ENCODE assay signal across 28 cellular contexts in genomic region chr3:21105784-21106183, GRCh38.
DNase-seq lines count a peak whose midpoint lies in the region; ATAC-seq, FAIRE-seq and TF ChIP-seq lines count a peak whose summit lies in the region.
"Had no signal": no experiment of that assay in that cellular context is flagged by ENCODE, and none has a peak within 500 bp of the region (broad histone marks: within the 10 kb centered on the region; RNA-seq: fewer than 3 reads in every experiment).

No MANE protein-coding gene starts in this region.

- intact Hi-C loops in OCI-LY7 (cut with micrococcal nuclease; ENCODE audit: unreplicated experiment) = no loop called here

- H3F3A ChIP-seq in neural progenitor cell (ENCODE audit: low read depth) = no peaks in the 10 kb centered on the region

- H3K79me1 ChIP-seq in H1 (ENCODE audit: low read depth, low read length) = no peaks in the 10 kb centered on the region

- H4K5ac ChIP-seq in H1 (ENCODE audit: insufficient read length, low read depth, low read length) = no peak overlapping the region

- H3K4ac ChIP-seq in H1 (replicated peaks; ENCODE audit: insufficient read length, low read depth, low read length) = peak overlapping the region; percentile 85

- H3K27me3 Mint-ChIP-seq in neural progenitor cell (ENCODE audit: insufficient read depth, low read depth) = no peaks in the 10 kb centered on the region
- no peaks in the 10 kb centered on the region for H3K27me3 Mint-ChIP-seq in stimulated activated memory B cell treated with anti-CD40 and anti-IgM and Interleukin-4, amounts not matched to agents 10 μg/mL and 1 μg/mL and 100 μg/mL, for 72 hours
- H3K27me3 Mint-ChIP-seq: CD4-positive, alpha-beta memory T cell; CD4-positive, CD25-positive, alpha-beta regulatory T cell; CD8-positive, alpha-beta memory T cell had no signal

- BruUV-seq in OCI-LY7 (replicated peaks; lab: Mats Ljungman, UMichigan) = no TSS peak

- no peak overlapping the region for H3K14ac ChIP-seq in H1 (ENCODE audit: insufficient read length)

- no peak overlapping the region for H4K91ac ChIP-seq in H1 (replicated peaks; ENCODE audit: insufficient read length, low read length)

- no peaks in the 10 kb centered on the region for H3K23me2 ChIP-seq in H1 (ENCODE audit: low read depth, low read length)

- peak overlapping the region; percentile 67 for H3K27ac Mint-ChIP-seq in neural progenitor cell
- no peak overlapping the region for H3K27ac Mint-ChIP-seq in stimulated activated memory B cell treated with anti-CD40 and anti-IgM and Interleukin-4, amounts not matched to agents 10 μg/mL and 1 μg/mL and 100 μg/mL, for 72 hours
- H3K27ac Mint-ChIP-seq: CD14-positive monocyte; CD4-positive, CD25-positive, alpha-beta regulatory T cell; CD8-positive, alpha-beta memory T cell had no signal

- H3K18ac ChIP-seq in H1 (ENCODE audit: extremely low read depth, low read length) = no peak overlapping the region

- no peak overlapping the region for H2AK5ac ChIP-seq in H1 (ENCODE audit: low read depth, low read length)

- TF ChIP-seq CTCF in H1 (IDR thresholded peaks at IDR 0.05; ENCODE audit: control extremely low read depth in 1 of 3, insufficient read depth in 1 of 3, low read depth in 1 of 3, low read length in 3 of 3) = no peak
- TF ChIP-seq CTCF in neural progenitor cell (IDR thresholded peaks at IDR 0.05) = no peak
- TF ChIP-seq CTCF in OCI-LY7 (conservative IDR thresholded peaks at IDR 0.05; ENCODE audit: low read length) = no peak

- DNase-seq in H1 (ENCODE audit: low read depth in 1 of 2, low spot score in 2 of 2) (no peak), neural progenitor cell (ENCODE audit: low spot score) (no peak), OCI-LY7 (ENCODE audit: low spot score) (no peak), foreskin melanocyte (no peak), iPS-NIHi11 (ENCODE audit: low spot score) (no peak)
- DNase-seq in activated CD4-positive, alpha-beta T cell treated with anti-CD3 and anti-CD28 coated beads for 1 hour = no peak
- DNase-seq: 8988T; ACHN; BE2C; C1 segment of cervical spinal cord; CD4-positive, alpha-beta memory T cell; CD4-positive, CD25-positive, alpha-beta regulatory T cell; CD8-positive, alpha-beta memory T cell; COR-L47; DMS 273 treated with DMSO at 0.1 percent for 48 hours; DMS153; DMS53; DMS79; DND-41; EL; GDM1 had no signal

- no peak overlapping the region for H2BK20ac ChIP-seq in H1 (ENCODE audit: low read length)

- TF ChIP-seq POLR2A in H1 (IDR thresholded peaks at IDR 0.05; ENCODE audit: control extremely low read depth in 1 of 2, low read depth in 2 of 2, low read length in 2 of 2) = no peak

- peaks cover 2% of the 10 kb centered on the region for H3K9me3 Mint-ChIP-seq in neural progenitor cell
- peaks cover 6% of the 10 kb centered on the region for H3K9me3 Mint-ChIP-seq in stimulated activated memory B cell treated with anti-CD40 and anti-IgM and Interleukin-4, amounts not matched to agents 10 μg/mL and 1 μg/mL and 100 μg/mL, for 72 hours

- POLR2A ChIA-PET in H1 (lab: Charles Lee; ENCODE audit: partially characterized antibody) = no interaction called here
- POLR2A ChIA-PET in OCI-LY7 (lab: Charles Lee) = no interaction called here

- H3K27me3 ChIP-seq in H1 (replicated peaks in 1 of 4; ENCODE audit: control insufficient read depth in 3 of 4, extremely low read depth in 1 of 4, insufficient read depth in 3 of 4, low read length in 3 of 4) = no peaks in the 10 kb centered on the region
- no peaks in the 10 kb centered on the region for H3K27me3 ChIP-seq in neural progenitor cell
- H3K27me3 ChIP-seq: BE2C, BLaER1 had no signal

- no peak overlapping the region; a peak in 1 of 7 replicates for H3K9ac ChIP-seq in H1 (replicated peaks in 1 of 4; ENCODE audit: extremely low read depth in 1 of 4, low read depth in 3 of 4, low read length in 3 of 4)
- no peak overlapping the region for H3K9ac ChIP-seq in neural progenitor cell
- H3K9ac ChIP-seq: BLaER1 had no signal

- ATAC-seq in stimulated activated memory B cell treated with anti-CD40 and anti-IgM and Interleukin-4, amounts not matched to agents 10 μg/mL and 1 μg/mL and 100 μg/mL, for 72 hours = peak; percentile 31
- ATAC-seq: GM12878 had no signal

- no peaks in the 10 kb centered on the region for H3K9me2 ChIP-seq in OCI-LY7 (ENCODE audit: insufficient read depth, low read length)

- H2AFZ ChIP-seq in H1 (ENCODE audit: low read length) (no peak overlapping the region; the same call in 1 of the 2 replicates), neural progenitor cell (replicated peaks) (no peak overlapping the region), OCI-LY7 (ENCODE audit: low read length) (no peak overlapping the region)

- no peaks in the 10 kb centered on the region for H3K4me1 Mint-ChIP-seq in neural progenitor cell
- H3K4me1 Mint-ChIP-seq in stimulated activated memory B cell treated with anti-CD40 and anti-IgM and Interleukin-4, amounts not matched to agents 10 μg/mL and 1 μg/mL and 100 μg/mL, for 72 hours = no peaks in the 10 kb centered on the region
- H3K4me1 Mint-ChIP-seq: CD14-positive monocyte; CD4-positive, alpha-beta memory T cell; CD4-positive, CD25-positive, alpha-beta regulatory T cell; CD8-positive, alpha-beta memory T cell had no signal

- H3K36me3 ChIP-seq in H1 (ENCODE audit: control insufficient read depth in 2 of 4, insufficient read depth in 4 of 4, low read length in 3 of 4) (no peaks in the 10 kb centered on the region), neural progenitor cell (no peaks in the 10 kb centered on the region), OCI-LY7 (ENCODE audit: insufficient read depth, low read length) (no peaks in the 10 kb centered on the region)
- H3K36me3 ChIP-seq: BE2C, BLaER1 had no signal

- H3K79me2 ChIP-seq in H1 (ENCODE audit: control insufficient read depth in 1 of 2, insufficient read depth in 2 of 2, low read length in 2 of 2) (no peaks in the 10 kb centered on the region), neural progenitor cell (ENCODE audit: low read depth) (no peaks in the 10 kb centered on the region), OCI-LY7 (ENCODE audit: insufficient read depth, low read depth, low read length) (no peaks in the 10 kb centered on the region)

- H3K4me3 ChIP-seq in H1 (ENCODE audit: extremely low read depth in 1 of 4, insufficient read depth in 2 of 4, low read depth in 3 of 4, low read length in 4 of 4) (no peak overlapping the region), neural progenitor cell (no peak overlapping the region), OCI-LY7 (ENCODE audit: low read depth, low read length, poor library complexity, severe bottlenecking) (no peak overlapping the region)
- H3K4me3 ChIP-seq: BLaER1, GM12878 had no signal

- no peak overlapping the region for H3K4me2 ChIP-seq in H1 (ENCODE audit: insufficient read depth in 1 of 2, low read depth in 2 of 2, low read length in 2 of 2)
- H3K4me2 ChIP-seq in neural progenitor cell = no peak overlapping the region
- H3K4me2 ChIP-seq in OCI-LY7 (ENCODE audit: low read length) = no peak overlapping the region
- H3K4me2 ChIP-seq: BLaER1 had no signal

- no peak overlapping the region for H3K23ac ChIP-seq in H1 (ENCODE audit: insufficient read length)

- H3K36me3 Mint-ChIP-seq in neural progenitor cell = no peaks in the 10 kb centered on the region
- no peaks in the 10 kb centered on the region for H3K36me3 Mint-ChIP-seq in stimulated activated memory B cell treated with anti-CD40 and anti-IgM and Interleukin-4, amounts not matched to agents 10 μg/mL and 1 μg/mL and 100 μg/mL, for 72 hours
- H3K36me3 Mint-ChIP-seq: CD14-positive monocyte; CD4-positive, alpha-beta memory T cell; CD4-positive, CD25-positive, alpha-beta regulatory T cell; CD8-positive, alpha-beta memory T cell had no signal

- no peak overlapping the region for H2BK120ac ChIP-seq in H1 (replicated peaks; ENCODE audit: low read depth, low read length)

- peaks cover 0 to 2% of the 10 kb centered on the region in 2 experiments for H4K20me1 ChIP-seq in H1 (replicated peaks in 1 of 2; ENCODE audit: control insufficient read depth in 1 of 2, insufficient read depth in 2 of 2, low read length in 2 of 2)
- H4K20me1 ChIP-seq in neural progenitor cell (ENCODE audit: low read depth) = no peaks in the 10 kb centered on the region
- no peaks in the 10 kb centered on the region for H4K20me1 ChIP-seq in OCI-LY7 (ENCODE audit: insufficient read depth, low read length)
- H4K20me1 ChIP-seq: BLaER1 had no signal

- H3K4me3 Mint-ChIP-seq in neural progenitor cell = no peak overlapping the region
- H3K4me3 Mint-ChIP-seq in stimulated activated memory B cell treated with anti-CD40 and anti-IgM and Interleukin-4, amounts not matched to agents 10 μg/mL and 1 μg/mL and 100 μg/mL, for 72 hours = no peak overlapping the region
- H3K4me3 Mint-ChIP-seq: CD14-positive monocyte; CD4-positive, alpha-beta memory T cell; CD4-positive, CD25-positive, alpha-beta regulatory T cell; CD8-positive, alpha-beta memory T cell had no signal

- CTCF ChIA-PET in H1 (lab: Charles Lee; ENCODE audit: partially characterized antibody) = no interaction called here
- CTCF ChIA-PET in OCI-LY7 (lab: Charles Lee; ENCODE audit: unreplicated experiment) = no interaction called here

- no peak overlapping the region for H4K8ac ChIP-seq in H1 (ENCODE audit: extremely low read depth, insufficient read depth, low read length)

- no peak overlapping the region for H3K27ac ChIP-seq in H1 (ENCODE audit: low read depth, low read length)
- no peak overlapping the region for H3K27ac ChIP-seq in neural progenitor cell
- no peak overlapping the region for H3K27ac ChIP-seq in OCI-LY7 (ENCODE audit: low read depth, low read length, poor library complexity, severe bottlenecking)
- H3K27ac ChIP-seq: BLaER1 had no signal

- H2BK12ac ChIP-seq in H1 (ENCODE audit: low read depth, low read length) = no peak overlapping the region

- H2BK5ac ChIP-seq in H1 (ENCODE audit: low read depth, low read length) = peak overlapping the region; percentile 16; the same call in 1 of the 2 replicates

- H3K9me3 ChIP-seq in H1 (ENCODE audit: insufficient read depth in 2 of 2, low read depth in 1 of 2, low read length in 1 of 2) = peaks cover 0 to 6% of the 10 kb centered on the region in 2 experiments; a peak in 1 of 4 replicates
- no peaks in the 10 kb centered on the region for H3K9me3 ChIP-seq in neural progenitor cell (ENCODE audit: low read depth)
- no peaks in the 10 kb centered on the region for H3K9me3 ChIP-seq in OCI-LY7 (ENCODE audit: low read length)
- H3K9me3 ChIP-seq: BE2C had no signal

- no peak overlapping the region for H3K56ac ChIP-seq in H1 (replicated peaks; ENCODE audit: insufficient read length, low read depth, low read length)

- no peak for FAIRE-seq in H1 (lab: Jason Lieb, UNC)
- FAIRE-seq: A204.1, GM12878, GM12892, GM18507 had no signal

- H2BK15ac ChIP-seq in H1 (ENCODE audit: low read length) = no peak overlapping the region

- 69% methylated on average over 1 of the region's 1 CpG; no CpG with 5 or more reads in 1 of the 2 experiments for WGBS in H1 (ENCODE audit: extremely low coverage in 1 of 2, insufficient coverage in 1 of 2, insufficient read length in 1 of 2, insufficient replicate concordance in 2 of 2, low coverage in 1 of 2, low lambda C conversion rate in 2 of 2, missing lambda C conversion rate in 1 of 2), 2 experiments

- H3K4me1 ChIP-seq in H1 (replicated peaks in 1 of 4; ENCODE audit: control insufficient read depth in 3 of 4, insufficient read depth in 4 of 4, low read length in 3 of 4) (no peaks in the 10 kb centered on the region), neural progenitor cell (no peaks in the 10 kb centered on the region), OCI-LY7 (ENCODE audit: insufficient read depth, low read length, poor library complexity, severe bottlenecking) (no peaks in the 10 kb centered on the region)
- H3K4me1 ChIP-seq: BE2C, BLaER1 had no signal

- TF ChIP-seq RAD21 in H1 (IDR thresholded peaks at IDR 0.05 in 1 of 2, conservative IDR thresholded peaks at IDR 0.05 in 1 of 2; ENCODE audit: low read depth in 2 of 2, low read length in 2 of 2) = no peak

- no peak for TF ChIP-seq EP300 in H1 (IDR thresholded peaks at IDR 0.05; ENCODE audit: borderline replicate concordance in 1 of 2, low read depth in 2 of 2, low read length in 2 of 2)
